ENCODE assay signal across 27 cellular contexts in genomic region chr6:87397656-87398055, GRCh38. TPM values are rescaled to one million over a fixed set of nuclear protein-coding genes. Genes with fewer than 3 reads are reported as not detected.
"Had no signal": no experiment of that assay in that cellular context is flagged by ENCODE, and none has a peak within 500 bp of the region (broad histone marks: within the 10 kb centered on the region; RNA-seq: fewer than 3 reads in every experiment).

No MANE protein-coding gene starts in this region.

- H2AFZ ChIP-seq: hepatocyte had no signal

- H3K9me3 Mint-ChIP-seq: naive thymus-derived CD4-positive, alpha-beta T cell; nephron; stimulated activated naive CD8-positive, alpha-beta T cell treated with anti-CD3 and anti-CD28 coated beads, Interleukin-15, amount 100 ng/mL, for 72 hours had no signal

- H3K4me3 ChIP-seq: dorsolateral prefrontal cortex, gastrocnemius medialis, heart left ventricle, hepatocyte, left lung, prostate gland, right atrium auricular region, smooth muscle cell, suprapubic skin, transverse colon, upper lobe of right lung, uterus had no signal

- H3K27me3 Mint-ChIP-seq: naive thymus-derived CD4-positive, alpha-beta T cell; stimulated activated naive CD8-positive, alpha-beta T cell treated with anti-CD3 and anti-CD28 coated beads, Interleukin-15, amount 100 ng/mL, for 72 hours had no signal

- H3K4me1 ChIP-seq: gastrocnemius medialis, heart left ventricle, left lung, prostate gland, right atrium auricular region, suprapubic skin, transverse colon, upper lobe of right lung, uterus had no signal

- H3K4me3 Mint-ChIP-seq: naive thymus-derived CD4-positive, alpha-beta T cell; nephron; stimulated activated naive CD8-positive, alpha-beta T cell treated with anti-CD3 and anti-CD28 coated beads, Interleukin-15, amount 100 ng/mL, for 72 hours had no signal

- DNase-seq: dorsolateral prefrontal cortex; effector CD4-positive, alpha-beta T cell; foreskin fibroblast; gastrocnemius medialis; heart left ventricle; kidney; left lung; mesenchymal stem cell; midbrain; naive thymus-derived CD4-positive, alpha-beta T cell; nucleus accumbens; stimulated activated CD4-positive, alpha-beta T cell treated with anti-CD3 and anti-CD28 coated beads, Interleukin-12 subunit alpha, Interleukin-12 subunit beta, amount 100 ng/mL, for 4 hours; stimulated activated CD4-positive, alpha-beta T cell treated with anti-CD3 and anti-CD28 coated beads, Interleukin-1b, Interleukin-23, amount 100 ng/mL, for 48 hours; stimulated activated CD4-positive, alpha-beta T cell treated with anti-CD3 and anti-CD28 coated beads, Interleukin-4, amount 100 ng/mL, for 1 hour; stimulated activated CD8-positive, alpha-beta memory T cell treated with anti-CD3 and anti-CD28 coated beads, Interleukin-4, amount 100 ng/mL, for 48 hours; stimulated activated naive CD4-positive, alpha-beta T cell; stimulated activated naive CD8-positive, alpha-beta T cell treated with anti-CD3 and anti-CD28 coated beads, Interleukin-15, amount 100 ng/mL, for 72 hours; transverse colon; upper lobe of right lung; uterus had no signal

- H3K36me3 ChIP-seq: gastrocnemius medialis, left lung, prostate gland, right atrium auricular region, suprapubic skin, transverse colon, upper lobe of right lung, uterus had no signal

- H3K27ac ChIP-seq: dorsolateral prefrontal cortex, epithelial cell of prostate, gastrocnemius medialis, heart left ventricle, hepatocyte, left lung, prostate gland, right atrium auricular region, suprapubic skin, transverse colon, upper lobe of right lung, uterus had no signal

- H3K79me2 ChIP-seq: hepatocyte had no signal

- H3K9me3 ChIP-seq: gastrocnemius medialis, heart left ventricle, left lung, prostate gland, right atrium auricular region, suprapubic skin, transverse colon, upper lobe of right lung, uterus had no signal

- H3K4me1 Mint-ChIP-seq: nephron; stimulated activated naive CD8-positive, alpha-beta T cell treated with anti-CD3 and anti-CD28 coated beads, Interleukin-15, amount 100 ng/mL, for 72 hours had no signal

- H3K27me3 ChIP-seq: dorsolateral prefrontal cortex, gastrocnemius medialis, heart left ventricle, hepatocyte, left lung, right atrium auricular region, suprapubic skin, transverse colon, upper lobe of right lung, uterus had no signal

- H3K4me2 ChIP-seq: hepatocyte, smooth muscle cell had no signal

- H3K27ac Mint-ChIP-seq: naive thymus-derived CD4-positive, alpha-beta T cell; nephron; stimulated activated naive CD8-positive, alpha-beta T cell treated with anti-CD3 and anti-CD28 coated beads, Interleukin-15, amount 100 ng/mL, for 72 hours had no signal

RNA-seq across cellular contexts. Expression of gene CFAP206, which starts 10.1 kb away (rescaled TPM):
- total RNA-seq: naive thymus-derived CD4-positive, alpha-beta T cell; transverse colon had no signal
